10 cellular contexts compared by ENCODE assay signal in the genomic region with DNA sequence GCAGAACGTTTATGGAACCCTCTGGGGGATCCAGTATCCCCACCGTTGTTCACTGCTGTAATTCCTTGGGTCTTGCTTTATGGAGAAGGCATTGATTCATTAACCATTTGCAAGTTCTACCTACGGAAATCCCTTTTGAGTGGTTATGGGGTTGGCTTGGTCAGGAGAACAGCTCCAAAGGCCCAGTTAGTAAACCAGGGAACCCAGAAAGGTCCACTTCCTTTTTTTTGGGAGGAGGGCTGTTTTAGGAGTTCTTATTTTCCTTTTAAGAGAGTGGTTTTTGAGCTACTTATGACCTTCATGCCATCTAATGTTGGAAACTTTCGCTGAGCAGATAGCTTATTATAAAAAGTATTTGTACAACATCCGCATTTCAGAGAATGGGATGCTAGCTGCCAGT. TPM values are rescaled to one million over a fixed set of nuclear protein-coding genes. Genes with fewer than 3 reads are reported as not detected.
DNase-seq lines count a peak whose midpoint lies in the region; ATAC-seq, FAIRE-seq and TF ChIP-seq lines count a peak whose summit lies in the region.
"Had no signal": no experiment of that assay in that cellular context is flagged by ENCODE, and none has a peak within 500 bp of the region (broad histone marks: within the 10 kb centered on the region; RNA-seq: fewer than 3 reads in every experiment).

No MANE protein-coding gene starts in this region.

- FAIRE-seq in bronchial epithelial cell (lab: Jason Lieb, UNC) = no peak
- FAIRE-seq: endometrium had no signal

- peak overlapping the region; percentile 90 for H3K4me3 ChIP-seq in AG04449 (ENCODE audit: low read depth, low read length)
- peak overlapping the region; percentile 75; the same call in 1 of the 2 replicates for H3K4me3 ChIP-seq in Jurkat, Clone E6-1 (ENCODE audit: low read length)
- H3K4me3 ChIP-seq in bronchial epithelial cell (ENCODE audit: low read depth, low read length) = peak overlapping the region; percentile 99

- H3K9me3 Mint-ChIP-seq in naive B cell = no peaks in the 10 kb centered on the region

- H3K27ac Mint-ChIP-seq in naive B cell = peak overlapping the region in 2 of 6 donors; percentile 52 to 95

- CTCF ChIA-PET in AG04449 (lab: Yijun Ruan, JAX) = interaction anchor here (0.7 to 4.0 kb wide), 5 partner anchors 10 to 105 kb away, joined by 3 to 12 read pairs (median 4); no protein-coding TSS in a partner anchor

- DNase-seq in AG04449 (ENCODE audit: low read depth, low spot score) (no peak), bronchial epithelial cell (ENCODE audit: low read depth) (no peak), naive B cell (no peak), amniotic stem cell (lab: John Stamatoyannopoulos, UW) (no peak), GM10266 (ENCODE audit: extremely low spot score) (no peak)
- DNase-seq in Jurkat, Clone E6-1 (ENCODE audit: low read depth, low spot score) = no peak
- DNase-seq in activated CD8-positive, alpha-beta memory T cell treated with anti-CD3 and anti-CD28 coated beads for 24 hours = no peak
- DNase-seq: NCI-H1092 had no signal

- H3K36me3 ChIP-seq in bronchial epithelial cell (ENCODE audit: control insufficient read depth, insufficient read depth, low read length) = no peaks in the 10 kb centered on the region

- POLR2A ChIA-PET in AG04449 (lab: Yijun Ruan, JAX) = interaction anchor here (0.6 to 2.1 kb wide), 4 partner anchors 9 to 277 kb away, joined by 3 to 10 read pairs (median 6); no protein-coding TSS in a partner anchor

- peak overlapping the region; percentile 82 to 96 (median 92) for H3K4me3 Mint-ChIP-seq in naive B cell

- H3K4me1 Mint-ChIP-seq in naive B cell = peaks cover 15 to 53% (median 29%) of the 10 kb centered on the region in 3 donors

- peaks cover 0 to 8% of the 10 kb centered on the region in 2 donors for H3K36me3 Mint-ChIP-seq in naive B cell

- no peaks in the 10 kb centered on the region for H3K27me3 Mint-ChIP-seq in naive B cell

- TF ChIP-seq CTCF in AG04449 (IDR thresholded peaks at IDR 0.05; ENCODE audit: insufficient read depth, low read length, missing control alignments) = no peak
- no peak for TF ChIP-seq CTCF in bronchial epithelial cell (IDR thresholded peaks at IDR 0.05; ENCODE audit: insufficient read depth, low read length, severe bottlenecking)
- no peak for TF ChIP-seq CTCF in GM10266 (IDR thresholded peaks at IDR 0.05; ENCODE audit: control insufficient read depth, insufficient read depth, low read depth, missing control alignments)

- no peak for ATAC-seq in naive B cell (ENCODE audit: low read depth in 2 of 2)
- ATAC-seq in GM21360 (IDR thresholded peaks at IDR 0.05; ENCODE audit: unreplicated experiment) = no peak

- no peaks in the 10 kb centered on the region for H3K27me3 ChIP-seq in bronchial epithelial cell (ENCODE audit: control insufficient read depth, insufficient read depth, low read length)

RNA-seq across cellular contexts. Expression of a gene that starts 1.3 kb away (rescaled TPM):
- polyA plus RNA-seq in Jurkat, Clone E6-1 (2012; ENCODE audit: insufficient read depth, insufficient read length) = 32.8 TPM
- 75.0 and 179 TPM in 2 replicates for total RNA-seq in bronchial epithelial cell
- 10 to 100 TPM in 5 of 6 donors, 1 to 10 TPM in 1; 7.6 to 50.0 (median 35.4) TPM for polyA plus RNA-seq in naive B cell (ENCODE audit: low read depth in 6 of 6)

RNA-seq across cellular contexts. Expression of a gene that starts 37.4 kb away (rescaled TPM):
- polyA plus RNA-seq in Jurkat, Clone E6-1 (2012; ENCODE audit: insufficient read depth, insufficient read length) = 36.7 TPM
- 10.8 and 17.4 TPM in 2 replicates for total RNA-seq in bronchial epithelial cell
- polyA plus RNA-seq in naive B cell (ENCODE audit: low read depth in 6 of 6) = 10 to 100 TPM; 55.0 to 89.0 (median 66.9) TPM
